7 cellular contexts compared by ENCODE assay signal in genomic region chr12:119990382-119990874, GRCh38. TPM values are rescaled to one million over a fixed set of nuclear protein-coding genes. Genes with fewer than 3 reads are reported as not detected.
DNase-seq lines count a peak whose midpoint lies in the region; ATAC-seq, FAIRE-seq and TF ChIP-seq lines count a peak whose summit lies in the region.

No MANE protein-coding gene starts in this region.

- intact Hi-C loops in head of caudate nucleus (cut with DNase I): loop anchor here (10.0 kb wide), 1 partner anchor 94 kb away; no protein-coding TSS in a partner anchor

- H3K4me1 ChIP-seq in NT2/D1 (ENCODE audit: insufficient read depth, insufficient read length): peaks cover 9% of the 10 kb centered on the region
- peaks cover 9% of the 10 kb centered on the region for H3K4me1 ChIP-seq in ectodermal cell (ENCODE audit: control insufficient read depth, insufficient read depth, low read length)
- H3K4me1 ChIP-seq in parathyroid adenoma: peaks cover 7% of the 10 kb centered on the region

- H3K9ac ChIP-seq in NT2/D1 (ENCODE audit: insufficient read length, low read depth) (peak overlapping the region; percentile 71), parathyroid adenoma (no peak overlapping the region)

- H3K4me3 ChIP-seq in NT2/D1 (ENCODE audit: insufficient read length, low read depth): peak overlapping the region; percentile 59
- H3K4me3 ChIP-seq in ectodermal cell (ENCODE audit: insufficient read depth, low read depth, low read length): peak overlapping the region; percentile 45
- H3K4me3 ChIP-seq in parathyroid adenoma (ENCODE audit: low read depth, low read length): no peak overlapping the region

- peak overlapping the region; percentile 83 for H2AFZ ChIP-seq in parathyroid adenoma

- TF ChIP-seq CTCF in parathyroid adenoma (IDR thresholded peaks at IDR 0.05): no peak
- no peak for TF ChIP-seq CTCF in D721Med (IDR thresholded peaks at IDR 0.05; ENCODE audit: insufficient read depth, missing control alignments)

- no peak for FAIRE-seq in D721Med (lab: Jason Lieb, UNC)

- H3K27ac ChIP-seq in ectodermal cell (ENCODE audit: insufficient read depth, low read depth, low read length, poor library complexity, severe bottlenecking) (no peak overlapping the region), parathyroid adenoma (peak overlapping the region; percentile 63)

- WGBS in ectodermal cell, 2 experiments: 49 to 60% methylated on average over 9 to 12 of the region's 12 CpGs

- DNase-seq in GM19238 (ENCODE audit: insufficient read length, low spot score) (peak; percentile 3), NT2/D1 (ENCODE audit: low read depth, low spot score) (no peak), D721Med (ENCODE audit: insufficient read length, low spot score) (no peak), head of caudate nucleus (no peak)

- H3K4me2 ChIP-seq in parathyroid adenoma (ENCODE audit: low read length): peak overlapping the region; percentile 71

- H3K36me3 ChIP-seq in NT2/D1 (ENCODE audit: insufficient read depth, insufficient read length, low read length) (no peaks in the 10 kb centered on the region), ectodermal cell (ENCODE audit: control insufficient read depth, insufficient read depth, low read length) (no peaks in the 10 kb centered on the region), parathyroid adenoma (ENCODE audit: control insufficient read depth, insufficient read depth, low read length) (no peaks in the 10 kb centered on the region)

- H3K79me2 ChIP-seq in parathyroid adenoma: no peaks in the 10 kb centered on the region

- H3K9me3 ChIP-seq in NT2/D1 (ENCODE audit: insufficient read depth, low read length) (peaks cover 5% of the 10 kb centered on the region; the same call in 1 of the 2 replicates), ectodermal cell (ENCODE audit: control insufficient read depth, low read length) (no peaks in the 10 kb centered on the region), parathyroid adenoma (ENCODE audit: control insufficient read depth, low read length) (no peaks in the 10 kb centered on the region)

- ATAC-seq in GM19023 (IDR thresholded peaks at IDR 0.05; ENCODE audit: unreplicated experiment): no peak

- peaks cover 40% of the 10 kb centered on the region for H3K27me3 ChIP-seq in NT2/D1 (ENCODE audit: insufficient read depth, insufficient read length)
- H3K27me3 ChIP-seq in ectodermal cell (ENCODE audit: control insufficient read depth, insufficient read depth, low read length, poor library complexity, severe bottlenecking): peaks cover 38% of the 10 kb centered on the region
- H3K27me3 ChIP-seq in parathyroid adenoma (ENCODE audit: control insufficient read depth, insufficient read depth, low read length): no peaks in the 10 kb centered on the region

RNA-seq across cellular contexts. Expression of gene BICDL1, which starts 1.4 kb away (rescaled TPM):
- polyA plus RNA-seq in ectodermal cell (2013, experiment 1 of 4): 8.4 TPM
- 6.2 TPM for polyA plus RNA-seq in ectodermal cell (2013, experiment 2 of 4)
- 4.1 TPM for polyA plus RNA-seq in ectodermal cell (2013, experiment 3 of 4)
- polyA plus RNA-seq in ectodermal cell (2013, experiment 4 of 4): 5.1 TPM
